In genomic region chr2:55049794-55050132, GRCh38 we compare ENCODE assay signal across 8 cellular contexts. TPM values are rescaled to one million over a fixed set of nuclear protein-coding genes. Genes with fewer than 3 reads are reported as not detected.
A peak's percentile ranks its signal among the peaks of the same experiment; 100 is the strongest.
DNase-seq lines count a peak whose midpoint lies in the region; ATAC-seq, FAIRE-seq and TF ChIP-seq lines count a peak whose summit lies in the region.

No MANE protein-coding gene starts in this region.

- no peak for TF ChIP-seq EP300 in upper lobe of left lung (IDR thresholded peaks at IDR 0.05)

- H3K4me1 ChIP-seq in astrocyte (ENCODE audit: insufficient read depth, low read length) (peaks cover 20% of the 10 kb centered on the region), right lobe of liver (peaks cover 0 to 10% (median 0%) of the 10 kb centered on the region in 4 donors), upper lobe of left lung (peaks cover 31 to 46% (median 38%) of the 10 kb centered on the region in 4 donors)

- H3K4me3 Mint-ChIP-seq in astrocyte (ENCODE audit: unreplicated experiment), result peak overlapping the region; percentile 97

- FAIRE-seq in astrocyte (lab: Jason Lieb, UNC), result no peak

- H3K27me3 ChIP-seq in astrocyte (ENCODE audit: insufficient read depth, low read length), result no peaks in the 10 kb centered on the region
- H3K27me3 ChIP-seq in right lobe of liver, result no peaks in the 10 kb centered on the region
- no peaks in the 10 kb centered on the region for H3K27me3 ChIP-seq in upper lobe of left lung

- H3K4me2 ChIP-seq in astrocyte (ENCODE audit: low read length), result peak overlapping the region; percentile 82

- TF ChIP-seq CTCF in astrocyte (IDR thresholded peaks at IDR 0.05; ENCODE audit: insufficient read depth, low read depth, low read length), result no peak
- no peak for TF ChIP-seq CTCF in right lobe of liver (IDR thresholded peaks at IDR 0.05)
- TF ChIP-seq CTCF in upper lobe of left lung (IDR thresholded peaks at IDR 0.05), result no peak

- no peaks in the 10 kb centered on the region for H3K27me3 Mint-ChIP-seq in astrocyte (ENCODE audit: low read depth, unreplicated experiment)

- H4K20me1 ChIP-seq in astrocyte (ENCODE audit: insufficient read depth, low read length), result peaks cover 45% of the 10 kb centered on the region

- WGBS in right lobe of liver (ENCODE audit: insufficient coverage, low coverage, low lambda C conversion rate, missing lambda C conversion rate), result 0% methylated on average over 1 of the region's 45 CpGs
- WGBS in upper lobe of left lung, 2 donors, result 0% methylated on average over 25 of the region's 45 CpGs; no CpG with 5 or more reads in 1 of the 2 donors

- H3K4me1 Mint-ChIP-seq in astrocyte (ENCODE audit: low read depth, unreplicated experiment), result peaks cover 16% of the 10 kb centered on the region

- DNase-seq in COLO668 (lab: John Stamatoyannopoulos, UW; ENCODE audit: unreplicated experiment) (peak; percentile 63), astrocyte (ENCODE audit: low read depth) (no peak), right lobe of liver (peak in 2 of 3 donors; percentile 55 to 68), upper lobe of left lung (peak in 1 of 2 donors; percentile 92), NCI-H128 (lab: John Stamatoyannopoulos, UW; ENCODE audit: unreplicated experiment) (no peak), NCI-H345 treated with DMSO at 0.1 percent for 48 hours (lab: John Stamatoyannopoulos, UW; ENCODE audit: unreplicated experiment) (no peak)

- peak overlapping the region; percentile 99 for H3K27ac Mint-ChIP-seq in astrocyte (ENCODE audit: unreplicated experiment)

- TF ChIP-seq POLR2A in right lobe of liver (IDR thresholded peaks at IDR 0.05) (no peak), upper lobe of left lung (IDR thresholded peaks at IDR 0.05) (no peak)

- H3K4me3 ChIP-seq in astrocyte (ENCODE audit: insufficient read depth, low read depth, low read length), result peak overlapping the region; percentile 99
- peak overlapping the region; percentile 64 to 71 (median 65) for H3K4me3 ChIP-seq in right lobe of liver
- peak overlapping the region; percentile 67 to 93 (median 87) for H3K4me3 ChIP-seq in upper lobe of left lung

- peak overlapping the region; percentile 100 for H3K9ac ChIP-seq in astrocyte (ENCODE audit: low read length)

- H3K27ac ChIP-seq in astrocyte (ENCODE audit: low read depth, low read length) (peak overlapping the region; percentile 99), right lobe of liver (peak overlapping the region; percentile 85 to 97 (median 87)), upper lobe of left lung (peak overlapping the region; percentile 98 to 100 (median 99))

- ATAC-seq in HG03135 (IDR thresholded peaks at IDR 0.05; ENCODE audit: unreplicated experiment) (peak; percentile 1), right lobe of liver (no peak), upper lobe of left lung (ENCODE audit: low FRiP score in 2 of 2) (no peak), HG03457 (IDR thresholded peaks at IDR 0.05; ENCODE audit: unreplicated experiment) (no peak)

- no peak overlapping the region for H2AFZ ChIP-seq in astrocyte (ENCODE audit: low read depth, low read length)

- H3K9me3 Mint-ChIP-seq in astrocyte (ENCODE audit: unreplicated experiment), result no peaks in the 10 kb centered on the region

- intact Hi-C loops in right lobe of liver (cut with DNase I), result no loop called here

- H3K36me3 Mint-ChIP-seq in astrocyte (ENCODE audit: low read depth, unreplicated experiment), result peaks cover 9% of the 10 kb centered on the region

- H3K9me3 ChIP-seq in astrocyte (ENCODE audit: insufficient read depth, low read depth, low read length) (no peaks in the 10 kb centered on the region), right lobe of liver (no peaks in the 10 kb centered on the region), upper lobe of left lung (no peaks in the 10 kb centered on the region)

- H3K36me3 ChIP-seq in astrocyte (ENCODE audit: insufficient read depth, low read length), result no peaks in the 10 kb centered on the region
- no peaks in the 10 kb centered on the region for H3K36me3 ChIP-seq in right lobe of liver
- no peaks in the 10 kb centered on the region for H3K36me3 ChIP-seq in upper lobe of left lung

- H3K79me2 ChIP-seq in astrocyte (ENCODE audit: insufficient read depth, low read length), result peaks cover 59% of the 10 kb centered on the region

RNA-seq across cellular contexts. Expression of gene RTN4, which starts 0.5 kb away (rescaled TPM):
- total RNA-seq in astrocyte (509 and 541 TPM in 2 replicates), right lobe of liver (100 to 1,000 TPM; 126 to 195 (median 177) TPM), upper lobe of left lung (100 to 1,000 TPM; 128 to 345 (median 233) TPM)

Comparison
In these comparisons a context has a peak if more than half of its experiments do, and no peak if none do; other contexts are left out.
1. DNase-seq: peak in COLO668 (single experiment) and right lobe of liver (2 of 3); none in astrocyte (single experiment), NCI-H128 (single experiment) and NCI-H345 treated with DMSO at 0.1 percent for 48 hours (single experiment).
2. Peak in every context shown above with its lines, with median percentiles within 50 percentile points of each other: H3K27ac ChIP-seq and H3K4me3 ChIP-seq.